14 cellular contexts compared by ENCODE assay signal in the genomic region with DNA sequence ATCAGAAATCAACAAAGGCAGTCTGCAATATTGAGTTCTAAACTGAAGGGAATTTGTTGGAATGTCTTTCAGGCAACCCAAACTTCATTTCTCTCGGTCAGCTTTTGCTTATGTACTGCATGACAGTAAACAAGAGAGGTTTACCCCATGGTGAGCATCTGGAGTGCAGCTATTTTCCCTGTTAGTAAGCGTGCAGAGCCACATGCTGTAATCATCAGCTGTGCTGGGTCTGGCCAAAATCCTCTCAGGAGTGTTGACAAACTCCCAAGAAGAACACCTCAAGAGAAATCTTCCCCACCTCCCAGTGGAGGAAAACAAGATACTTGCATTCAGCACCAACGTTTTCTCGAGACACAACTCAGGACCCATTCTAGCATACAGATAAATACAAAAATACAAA.
DNase-seq lines count a peak whose midpoint lies in the region.
"Had no signal": no experiment of that assay in that cellular context is flagged by ENCODE, and none has a peak within 500 bp of the region (broad histone marks: within the 10 kb centered on the region; RNA-seq: fewer than 3 reads in every experiment).

No MANE protein-coding gene starts in this region.

- H3K9me3 Mint-ChIP-seq in CD8-positive, alpha-beta memory T cell: no peaks in the 10 kb centered on the region
- H3K9me3 Mint-ChIP-seq: activated naive CD8-positive, alpha-beta T cell treated with anti-CD3 and anti-CD28 coated beads, Interleukin-2, amount 10 ng/mL, durations not matched to agents 7 days and 5 days had no signal

- no peak overlapping the region for H3K27ac ChIP-seq in CD8-positive, alpha-beta memory T cell (ENCODE audit: low read depth, low read length)
- H3K27ac ChIP-seq: lower lobe of right lung had no signal

- no peak overlapping the region for H3K4me3 ChIP-seq in CD8-positive, alpha-beta memory T cell (ENCODE audit: low read length)
- H3K4me3 ChIP-seq: lower lobe of right lung had no signal

- H3K36me3 ChIP-seq in CD8-positive, alpha-beta memory T cell (ENCODE audit: insufficient read depth, low read length): no peaks in the 10 kb centered on the region
- H3K36me3 ChIP-seq: lower lobe of right lung had no signal

- no peaks in the 10 kb centered on the region for H3K4me1 Mint-ChIP-seq in CD8-positive, alpha-beta memory T cell
- H3K4me1 Mint-ChIP-seq: activated naive CD8-positive, alpha-beta T cell treated with anti-CD3 and anti-CD28 coated beads, Interleukin-2, amount 10 ng/mL, durations not matched to agents 7 days and 5 days had no signal

- H3K4me3 Mint-ChIP-seq in CD8-positive, alpha-beta memory T cell: no peak overlapping the region
- H3K4me3 Mint-ChIP-seq: activated naive CD8-positive, alpha-beta T cell treated with anti-CD3 and anti-CD28 coated beads, Interleukin-2, amount 10 ng/mL, durations not matched to agents 7 days and 5 days had no signal

- H3K9me3 ChIP-seq in CD8-positive, alpha-beta memory T cell (ENCODE audit: low read length): no peaks in the 10 kb centered on the region
- H3K9me3 ChIP-seq: Caco-2, lower lobe of right lung had no signal

- DNase-seq in EH (ENCODE audit: low read depth) (peak; percentile 19), HCEC 1CT (peak; percentile 3), astrocyte of the hippocampus (ENCODE audit: low read depth, low spot score) (peak; percentile 30), mucosa of gallbladder (ENCODE audit: low spot score) (peak; percentile 37), NCI-H2196 (lab: John Stamatoyannopoulos, UW; ENCODE audit: unreplicated experiment) (no peak)
- no peak for DNase-seq in activated effector memory CD4-positive, alpha-beta T cell treated with Interleukin-2 at 50 U/mL for 16 hours
- DNase-seq in CD8-positive, alpha-beta memory T cell: no peak
- DNase-seq: activated CD4-positive, alpha-beta T cell treated with anti-CD3 and anti-CD28 coated beads for 4 hours; activated naive CD8-positive, alpha-beta T cell treated with anti-CD3 and anti-CD28 coated beads, Interleukin-2, amount 10 ng/mL, durations not matched to agents 7 days and 5 days; activated T-cell treated with anti-CD3 and anti-CD28 coated beads, Interleukin-2, amount 50 U/mL, for 1 hour; Caco-2; GF-D8; lower lobe of right lung; SHP77 had no signal

- no peaks in the 10 kb centered on the region for H3K27me3 ChIP-seq in CD8-positive, alpha-beta memory T cell (ENCODE audit: insufficient read depth, low read length, poor library complexity, severe bottlenecking)

- CTCF ChIA-PET in CD8-positive, alpha-beta memory T cell (lab: Charles Lee): no interaction called here

- H3K27me3 Mint-ChIP-seq in CD8-positive, alpha-beta memory T cell: peaks cover 0 to 2% of the 10 kb centered on the region in 2 donors
- H3K27me3 Mint-ChIP-seq: activated naive CD8-positive, alpha-beta T cell treated with anti-CD3 and anti-CD28 coated beads, Interleukin-2, amount 10 ng/mL, durations not matched to agents 7 days and 5 days had no signal

- H3K27ac Mint-ChIP-seq in CD8-positive, alpha-beta memory T cell: no peak overlapping the region
- H3K27ac Mint-ChIP-seq: activated naive CD8-positive, alpha-beta T cell treated with anti-CD3 and anti-CD28 coated beads, Interleukin-2, amount 10 ng/mL, durations not matched to agents 7 days and 5 days had no signal

- H3K36me3 Mint-ChIP-seq in CD8-positive, alpha-beta memory T cell: no peaks in the 10 kb centered on the region
- H3K36me3 Mint-ChIP-seq: activated naive CD8-positive, alpha-beta T cell treated with anti-CD3 and anti-CD28 coated beads, Interleukin-2, amount 10 ng/mL, durations not matched to agents 7 days and 5 days had no signal

- H3K4me1 ChIP-seq in CD8-positive, alpha-beta memory T cell (ENCODE audit: insufficient read depth, low read length): no peaks in the 10 kb centered on the region
- H3K4me1 ChIP-seq: Caco-2 had no signal

- POLR2A ChIA-PET in CD8-positive, alpha-beta memory T cell (lab: Charles Lee): no interaction called here

Comparison
In these comparisons a context has a peak if more than half of its experiments do, and no peak if none do; other contexts are left out.
1. DNase-seq: peak in EH (single experiment), HCEC 1CT (single experiment), astrocyte of the hippocampus (single experiment) and mucosa of gallbladder (single experiment); none in activated effector memory CD4-positive, alpha-beta T cell treated with Interleukin-2 at 50 U/mL for 16 hours (single experiment), NCI-H2196 (single experiment) and CD8-positive, alpha-beta memory T cell (0 of 5).